8 cellular contexts compared by ENCODE assay signal in the genomic region with DNA sequence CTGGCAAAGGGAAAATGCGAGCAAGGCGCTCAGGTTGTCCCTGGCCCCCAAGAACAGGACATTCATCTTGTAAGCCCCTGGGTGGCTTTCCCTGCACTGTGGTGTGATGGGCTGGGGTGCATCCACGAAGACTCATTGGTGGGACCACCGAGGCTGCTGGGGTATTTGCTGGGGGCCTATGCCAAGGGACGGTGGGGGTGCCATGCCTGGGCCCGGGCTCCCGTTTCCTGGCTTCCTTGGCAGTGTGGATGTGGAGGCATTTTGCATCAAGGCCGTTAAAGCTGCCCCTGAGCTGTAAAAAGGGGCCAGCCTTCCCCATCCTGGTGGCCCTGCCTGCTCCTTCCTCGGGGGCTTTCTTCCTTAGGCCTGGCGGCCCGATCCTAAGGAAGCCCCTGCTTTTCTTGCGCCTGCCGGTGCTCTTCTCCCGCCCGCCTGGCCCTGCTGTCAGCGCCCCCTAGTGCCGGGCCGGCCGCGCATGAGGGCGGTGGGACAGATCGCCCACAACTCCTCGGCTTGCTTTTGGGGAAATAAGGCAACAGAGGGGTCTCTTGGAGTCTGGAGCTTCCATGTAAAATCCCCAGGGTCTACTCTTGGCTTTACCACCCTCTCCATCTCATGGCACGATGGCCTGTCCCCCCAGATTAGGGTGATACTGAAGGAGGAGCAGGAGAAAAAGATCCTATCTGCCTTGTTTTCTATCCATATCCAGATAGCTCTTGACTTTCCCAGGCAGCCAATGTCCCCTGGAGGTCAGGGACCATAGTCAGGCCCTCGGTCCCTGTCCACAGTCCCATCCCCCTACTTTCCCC. TPM values are rescaled to one million over a fixed set of nuclear protein-coding genes. Genes with fewer than 3 reads are reported as not detected.
DNase-seq lines count a peak whose midpoint lies in the region; ATAC-seq and TF ChIP-seq lines count a peak whose summit lies in the region.

No MANE protein-coding gene starts in this region.

- H3K27ac Mint-ChIP-seq in MCF 10A (ENCODE audit: low read depth, unreplicated experiment), result no peak overlapping the region

- ATAC-seq in right lobe of liver (peak; percentile 48 to 71 (median 64)), HG02610 (IDR thresholded peaks at IDR 0.05; ENCODE audit: unreplicated experiment) (no peak)

- no peaks in the 10 kb centered on the region for H3K36me3 Mint-ChIP-seq in MCF 10A (ENCODE audit: insufficient read depth, unreplicated experiment)

- 37% methylated on average over 2 of the region's 25 CpGs for WGBS in right lobe of liver (ENCODE audit: insufficient coverage, low coverage, low lambda C conversion rate, missing lambda C conversion rate)

- H3K27me3 ChIP-seq in right lobe of liver, result no peaks in the 10 kb centered on the region

- intact Hi-C loops in MCF 10A (cut with micrococcal nuclease) (loop anchor here (2.0 kb wide), 2 partner anchors 387 to 669 kb away; no protein-coding TSS in a partner anchor), right lobe of liver (cut with DNase I) (loop anchor here in 1 of 2 donors (10.0 kb wide), 1 partner anchor 395 kb away; no protein-coding TSS in a partner anchor)

- H3K27ac ChIP-seq in right lobe of liver, result no peak overlapping the region

- H3K9me3 Mint-ChIP-seq in MCF 10A (ENCODE audit: unreplicated experiment), result no peaks in the 10 kb centered on the region

- no peaks in the 10 kb centered on the region for H3K4me1 ChIP-seq in right lobe of liver

- H3K9me3 ChIP-seq in right lobe of liver, result no peaks in the 10 kb centered on the region

- H3K27me3 Mint-ChIP-seq in MCF 10A (ENCODE audit: insufficient read depth, unreplicated experiment), result no peaks in the 10 kb centered on the region

- no peak overlapping the region for H3K4me3 ChIP-seq in right lobe of liver

- no peaks in the 10 kb centered on the region for H3K36me3 ChIP-seq in right lobe of liver

- CTCF ChIA-PET in MCF 10A (lab: Yijun Ruan, JAX), result interaction anchor here (0.6 to 1.9 kb wide), 11 partner anchors 9 to 1337 kb away, joined by 3 to 6 read pairs (median 3); a partner anchor contains a TSS

- POLR2A ChIA-PET in MCF 10A (lab: Yijun Ruan, JAX), result no interaction called here

- DNase-seq in NCI-H748 (lab: John Stamatoyannopoulos, UW; ENCODE audit: unreplicated experiment) (peak; percentile 39), NCI-H748 treated with DMSO at 0.1 percent for 48 hours (lab: John Stamatoyannopoulos, UW) (no peak), RPMI8226 (peak; percentile 58), MCF 10A (ENCODE audit: unreplicated experiment) (peak; percentile 52), right lobe of liver (no peak), NCI-H1436 treated with DMSO at 0.1 percent for 48 hours (lab: John Stamatoyannopoulos, UW) (no peak)

- no peak overlapping the region for H3K4me3 Mint-ChIP-seq in MCF 10A (ENCODE audit: unreplicated experiment)

- BruUV-seq in MCF 10A (replicated peaks; lab: Mats Ljungman, UMichigan), result no TSS peak

- no peak for TF ChIP-seq POLR2A in right lobe of liver (IDR thresholded peaks at IDR 0.05)

- peak; percentile 84 for TF ChIP-seq CTCF in MCF 10A (IDR thresholded peaks at IDR 0.05; ENCODE audit: unreplicated experiment)
- TF ChIP-seq CTCF in right lobe of liver (IDR thresholded peaks at IDR 0.05), result peak; percentile 63 to 86 (median 76)
- peak; percentile 82 for TF ChIP-seq CTCF in subcutaneous adipose tissue (IDR thresholded peaks at IDR 0.05; ENCODE audit: low read depth)

- H3K4me1 Mint-ChIP-seq in MCF 10A (ENCODE audit: insufficient read depth, unreplicated experiment), result no peaks in the 10 kb centered on the region

RNA-seq across cellular contexts. Expression of a gene that starts 9.8 kb away (rescaled TPM):
- 1.5 and 4.3 TPM in 2 replicates for total RNA-seq in MCF 10A (2022)
- total RNA-seq in right lobe of liver, result 1 to 10 TPM; 1.9 to 4.4 (median 2.7) TPM
- 10 to 100 TPM in 1 of 4 donors, 1 to 10 TPM in 3; 2.5 to 16.2 (median 4.1) TPM for total RNA-seq in subcutaneous adipose tissue

Comparison
In these comparisons a context has a peak if more than half of its experiments do, and no peak if none do; other contexts are left out.
1. DNase-seq: peak in NCI-H748 (single experiment), RPMI8226 (single experiment) and MCF 10A (single experiment); none in NCI-H748 treated with DMSO at 0.1 percent for 48 hours (single experiment), right lobe of liver (0 of 3) and NCI-H1436 treated with DMSO at 0.1 percent for 48 hours (single experiment).
2. Peak in every context shown above with its lines, with median percentiles within 50 percentile points of each other: CTCF ChIP-seq.